ENCODE assay signal across 24 cellular contexts in the genomic region with DNA sequence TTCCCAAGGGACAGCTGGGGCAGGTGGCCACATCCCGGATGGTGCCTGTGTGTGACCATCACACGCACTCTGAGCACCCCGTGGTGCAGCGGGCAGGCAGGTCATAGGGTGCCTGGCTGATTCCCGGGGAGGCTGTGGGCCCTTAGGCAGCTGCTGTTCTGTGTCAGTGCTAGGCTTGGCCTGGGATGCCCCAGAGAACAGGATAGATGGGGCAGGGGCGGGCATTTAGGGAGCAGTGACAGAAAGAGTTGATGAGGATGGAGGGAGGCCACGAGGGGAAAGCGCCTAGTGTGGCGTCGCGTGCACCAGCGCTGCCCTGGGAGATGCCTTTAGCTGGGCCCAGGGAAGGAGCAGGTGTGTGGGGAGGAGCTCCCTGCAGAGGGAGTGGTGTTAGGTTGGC. TPM values are rescaled to one million over a fixed set of nuclear protein-coding genes. Genes with fewer than 3 reads are reported as not detected.
"Had no signal": no experiment of that assay in that cellular context is flagged by ENCODE, and none has a peak within 500 bp of the region (broad histone marks: within the 10 kb centered on the region; RNA-seq: fewer than 3 reads in every experiment).

No MANE protein-coding gene starts in this region.

RNA-seq across cellular contexts. Expression of gene PSG8, which starts 1.4 kb away (rescaled TPM):
- total RNA-seq: hepatocyte; kidney; kidney epithelial cell; left cardiac atrium; left colon; left lobe of liver; left lung; left ventricle myocardium inferior; left ventricle myocardium superior; liver; lower leg skin; lower lobe of right lung; lung; mesenteric fat pad; mesothelial cell of epicardium; mononuclear cell; mucosa of descending colon; mucosa of gallbladder; myocyte; naive thymus-derived CD4-positive, alpha-beta T cell had no signal
- polyA plus RNA-seq: hepatocyte; immature natural killer cell; keratinocyte; liver; lung; mammary epithelial cell; naive thymus-derived CD4-positive, alpha-beta T cell had no signal

RNA-seq across cellular contexts. Expression of gene PSG3, which starts 26.6 kb away (rescaled TPM):
- total RNA-seq: hepatocyte, kidney, kidney epithelial cell, left cardiac atrium, left colon, left lobe of liver, left lung, left ventricle myocardium inferior, left ventricle myocardium superior, liver, lower leg skin, lower lobe of right lung, lung, lung microvascular endothelial cell, mammary epithelial cell, mesenteric fat pad, mesothelial cell of epicardium, mucosa of descending colon, mucosa of gallbladder, myocyte had no signal
- polyA plus RNA-seq: hepatocyte; immature natural killer cell; keratinocyte; liver; lung; mammary epithelial cell; naive thymus-derived CD4-positive, alpha-beta T cell had no signal
